Comparison of ENCODE assay signal across 22 cellular contexts in genomic region chr6:88749849-88750248, GRCh38.
DNase-seq lines count a peak whose midpoint lies in the region; ATAC-seq and TF ChIP-seq lines count a peak whose summit lies in the region.
"Had no signal": no experiment of that assay in that cellular context is flagged by ENCODE, and none has a peak within 500 bp of the region (broad histone marks: within the 10 kb centered on the region; RNA-seq: fewer than 3 reads in every experiment).

No MANE protein-coding gene starts in this region.

- BruUV-seq in MCF 10A (replicated peaks; lab: Mats Ljungman, UMichigan): no TSS peak

- H3K9me3 Mint-ChIP-seq in MCF 10A (ENCODE audit: unreplicated experiment): no peaks in the 10 kb centered on the region
- peaks cover 10% of the 10 kb centered on the region for H3K9me3 Mint-ChIP-seq in activated CD8-positive, alpha-beta T cell treated with anti-CD3 and anti-CD28 coated beads, Interleukin-2, amount 10 ng/mL, durations not matched to agents 7 days and 5 days (ENCODE audit: insufficient read depth)
- no peaks in the 10 kb centered on the region for H3K9me3 Mint-ChIP-seq in activated T-helper 17 cell treated with anti-CD3 and anti-CD28 coated beads, Interleukin-2, amount 50 U/mL, for 72 hours

- H3K4me3 Mint-ChIP-seq in MCF 10A (ENCODE audit: unreplicated experiment): no peak overlapping the region
- no peak overlapping the region for H3K4me3 Mint-ChIP-seq in activated CD8-positive, alpha-beta T cell treated with anti-CD3 and anti-CD28 coated beads, Interleukin-2, amount 10 ng/mL, durations not matched to agents 7 days and 5 days
- no peak overlapping the region for H3K4me3 Mint-ChIP-seq in activated T-helper 17 cell treated with anti-CD3 and anti-CD28 coated beads, Interleukin-2, amount 50 U/mL, for 72 hours
- H3K4me3 Mint-ChIP-seq: B cell, CD14-positive monocyte had no signal

- no peak overlapping the region for H3K27ac Mint-ChIP-seq in MCF 10A (ENCODE audit: low read depth, unreplicated experiment)
- no peak overlapping the region for H3K27ac Mint-ChIP-seq in activated CD8-positive, alpha-beta T cell treated with anti-CD3 and anti-CD28 coated beads, Interleukin-2, amount 10 ng/mL, durations not matched to agents 7 days and 5 days
- H3K27ac Mint-ChIP-seq in activated T-helper 17 cell treated with anti-CD3 and anti-CD28 coated beads, Interleukin-2, amount 50 U/mL, for 72 hours: no peak overlapping the region
- H3K27ac Mint-ChIP-seq: B cell, CD14-positive monocyte had no signal

- no peaks in the 10 kb centered on the region for H3K4me1 Mint-ChIP-seq in MCF 10A (ENCODE audit: insufficient read depth, unreplicated experiment)
- peaks cover 6% of the 10 kb centered on the region for H3K4me1 Mint-ChIP-seq in activated CD8-positive, alpha-beta T cell treated with anti-CD3 and anti-CD28 coated beads, Interleukin-2, amount 10 ng/mL, durations not matched to agents 7 days and 5 days (ENCODE audit: low read depth)
- H3K4me1 Mint-ChIP-seq in activated T-helper 17 cell treated with anti-CD3 and anti-CD28 coated beads, Interleukin-2, amount 50 U/mL, for 72 hours: peaks cover 2% of the 10 kb centered on the region
- H3K4me1 Mint-ChIP-seq: CD14-positive monocyte had no signal

- peak; percentile 23 for DNase-seq in MCF 10A (ENCODE audit: unreplicated experiment)
- DNase-seq in breast epithelium (ENCODE audit: low spot score in 2 of 2): no peak
- DNase-seq in RWPE2 (ENCODE audit: low spot score): no peak
- DNase-seq in activated CD4-positive, alpha-beta T cell treated with anti-CD3 and anti-CD28 coated beads for 48 hours: no peak
- no peak for DNase-seq in activated CD8-positive, alpha-beta T cell treated with anti-CD3 and anti-CD28 coated beads, Interleukin-2, amount 10 ng/mL, durations not matched to agents 7 days and 5 days
- DNase-seq: DMS 273 treated with DMSO at 0.1 percent for 48 hours, GDM1, GOT3, Kasumi-1, MG63, NCI-H1417, NCI-H1694 treated with DMSO at 0.1 percent for 48 hours, NCI-H2081 treated with DMSO at 0.1 percent for 48 hours, NCI-H446 treated with DMSO at 0.1 percent for 48 hours, NCI-H526 treated with DMSO at 0.1 percent for 48 hours, SIG-M5 had no signal

- H3K27me3 ChIP-seq in breast epithelium: no peaks in the 10 kb centered on the region
- no peaks in the 10 kb centered on the region for H3K27me3 ChIP-seq in RWPE2 (ENCODE audit: insufficient read depth, poor library complexity, severe bottlenecking)
- H3K27me3 ChIP-seq: MG63 had no signal

- ATAC-seq in RWPE2 (ENCODE audit: low read depth) (peak; percentile 52; the same call in 1 of the 3 replicates), esophagus mucosa (peak; percentile 74), HG03135 (IDR thresholded peaks at IDR 0.05; ENCODE audit: unreplicated experiment) (no peak)
- ATAC-seq in activated CD8-positive, alpha-beta T cell treated with anti-CD3 and anti-CD28 coated beads, Interleukin-2, amount 10 ng/mL, durations not matched to agents 7 days and 5 days: no peak
- no peak for ATAC-seq in activated T-helper 17 cell treated with anti-CD3 and anti-CD28 coated beads, Interleukin-2, amount 50 U/mL, for 72 hours (replicated peaks)

- intact Hi-C loops in MCF 10A (cut with micrococcal nuclease) (no loop called here), breast epithelium (cut with DNase I; ENCODE audit: low total_unique reads) (no loop called here)

- TF ChIP-seq CTCF in MCF 10A (IDR thresholded peaks at IDR 0.05; ENCODE audit: unreplicated experiment) (no peak), breast epithelium (IDR thresholded peaks at IDR 0.05) (no peak), RWPE2 (IDR thresholded peaks at IDR 0.05; ENCODE audit: poor library complexity, severe bottlenecking) (no peak)

- H3K4me3 ChIP-seq in breast epithelium (no peak overlapping the region), RWPE2 (ENCODE audit: severe bottlenecking) (no peak overlapping the region)
- H3K4me3 ChIP-seq: MG63 had no signal

- TF ChIP-seq POLR2A in breast epithelium (IDR thresholded peaks at IDR 0.05): no peak

- CTCF ChIA-PET in MCF 10A (lab: Yijun Ruan, JAX): interaction anchor here (0.6 kb wide), 1 partner anchor 61 kb away, joined by 3 read pairs; no protein-coding TSS in a partner anchor
- CTCF ChIA-PET in activated CD8-positive, alpha-beta T cell treated with anti-CD3 and anti-CD28 coated beads, Interleukin-2, amount 10 ng/mL, durations not matched to agents 7 days and 5 days (lab: Charles Lee): no interaction called here

- POLR2A ChIA-PET in MCF 10A (lab: Yijun Ruan, JAX): no interaction called here
- POLR2A ChIA-PET in activated CD8-positive, alpha-beta T cell treated with anti-CD3 and anti-CD28 coated beads, Interleukin-2, amount 10 ng/mL, durations not matched to agents 7 days and 5 days (lab: Charles Lee): no interaction called here

- H3K27ac ChIP-seq in breast epithelium (no peak overlapping the region), RWPE2 (ENCODE audit: poor library complexity, severe bottlenecking) (no peak overlapping the region)
- H3K27ac ChIP-seq: RWPE1 had no signal

- H3K36me3 ChIP-seq in breast epithelium (no peaks in the 10 kb centered on the region), RWPE2 (ENCODE audit: low read depth) (no peaks in the 10 kb centered on the region)
- H3K36me3 ChIP-seq: MG63 had no signal

- H3K36me3 Mint-ChIP-seq in MCF 10A (ENCODE audit: insufficient read depth, unreplicated experiment): peaks cover 7% of the 10 kb centered on the region
- H3K36me3 Mint-ChIP-seq in activated CD8-positive, alpha-beta T cell treated with anti-CD3 and anti-CD28 coated beads, Interleukin-2, amount 10 ng/mL, durations not matched to agents 7 days and 5 days (ENCODE audit: low read depth): peaks cover 9% of the 10 kb centered on the region
- peaks cover 8% of the 10 kb centered on the region for H3K36me3 Mint-ChIP-seq in activated T-helper 17 cell treated with anti-CD3 and anti-CD28 coated beads, Interleukin-2, amount 50 U/mL, for 72 hours (ENCODE audit: low read depth)

- no peaks in the 10 kb centered on the region for H3K27me3 Mint-ChIP-seq in MCF 10A (ENCODE audit: insufficient read depth, unreplicated experiment)
- H3K27me3 Mint-ChIP-seq in activated CD8-positive, alpha-beta T cell treated with anti-CD3 and anti-CD28 coated beads, Interleukin-2, amount 10 ng/mL, durations not matched to agents 7 days and 5 days (ENCODE audit: low read depth): no peaks in the 10 kb centered on the region
- H3K27me3 Mint-ChIP-seq in activated T-helper 17 cell treated with anti-CD3 and anti-CD28 coated beads, Interleukin-2, amount 50 U/mL, for 72 hours: no peaks in the 10 kb centered on the region
- H3K27me3 Mint-ChIP-seq: B cell had no signal

- H3K9me3 ChIP-seq in breast epithelium: no peaks in the 10 kb centered on the region
- peaks cover 1% of the 10 kb centered on the region for H3K9me3 ChIP-seq in RWPE2 (ENCODE audit: severe bottlenecking)
- H3K9me3 ChIP-seq: MG63 had no signal

- no peaks in the 10 kb centered on the region for H3K4me1 ChIP-seq in breast epithelium
- H3K4me1 ChIP-seq in RWPE2 (ENCODE audit: insufficient read depth, poor library complexity, severe bottlenecking): no peaks in the 10 kb centered on the region

Comparison
In these comparisons a context has a peak if more than half of its experiments do, and no peak if none do; other contexts are left out.
1. ATAC-seq: peak in RWPE2 (single experiment) and esophagus mucosa (single experiment); none in activated CD8-positive, alpha-beta T cell treated with anti-CD3 and anti-CD28 coated beads, Interleukin-2, amount 10 ng/mL, durations not matched to agents 7 days and 5 days (single experiment), activated T-helper 17 cell treated with anti-CD3 and anti-CD28 coated beads, Interleukin-2, amount 50 U/mL, for 72 hours (single experiment) and HG03135 (single experiment).